Comparison of ENCODE assay signal across 13 cellular contexts in genomic region chr1:18942340-18942739, GRCh38. TPM values are rescaled to one million over a fixed set of nuclear protein-coding genes. Genes with fewer than 3 reads are reported as not detected.
DNase-seq lines count a peak whose midpoint lies in the region; ATAC-seq, FAIRE-seq and TF ChIP-seq lines count a peak whose summit lies in the region.
"Had no signal": no experiment of that assay in that cellular context is flagged by ENCODE, and none has a peak within 500 bp of the region (broad histone marks: within the 10 kb centered on the region; RNA-seq: fewer than 3 reads in every experiment).

No MANE protein-coding gene starts in this region.

- peak overlapping the region; percentile 56; the same call in 1 of the 2 replicates for H3K27ac Mint-ChIP-seq in HFFc6
- H3K27ac Mint-ChIP-seq in astrocyte (ENCODE audit: unreplicated experiment): peak overlapping the region; percentile 66
- H3K27ac Mint-ChIP-seq: activated CD8-positive, alpha-beta T cell treated with anti-CD3 and anti-CD28 coated beads for 36 hours had no signal

- intact Hi-C loops in heart right ventricle (cut with DNase I) (no loop called here), gastrocnemius medialis (cut with DNase I; ENCODE audit: low total_unique reads) (no loop called here), testis (cut with DNase I; ENCODE audit: low total_unique reads) (no loop called here)

- H3K9me3 Mint-ChIP-seq in HFFc6 (no peaks in the 10 kb centered on the region), astrocyte (ENCODE audit: unreplicated experiment) (no peaks in the 10 kb centered on the region)
- H3K9me3 Mint-ChIP-seq: activated CD8-positive, alpha-beta T cell treated with anti-CD3 and anti-CD28 coated beads for 36 hours had no signal

- H3K9ac ChIP-seq in astrocyte (ENCODE audit: low read length): peak overlapping the region; percentile 81

- peaks cover 91% of the 10 kb centered on the region for H4K20me1 ChIP-seq in astrocyte (ENCODE audit: insufficient read depth, low read length)

- H3K27me3 Mint-ChIP-seq in HFFc6 (ENCODE audit: insufficient read depth) (peaks cover 4% of the 10 kb centered on the region), astrocyte (ENCODE audit: low read depth, unreplicated experiment) (no peaks in the 10 kb centered on the region)
- H3K27me3 Mint-ChIP-seq: activated CD8-positive, alpha-beta T cell treated with anti-CD3 and anti-CD28 coated beads for 36 hours had no signal

- peak overlapping the region; percentile 73 for H3K4me2 ChIP-seq in astrocyte (ENCODE audit: low read length)

- H3K36me3 ChIP-seq in astrocyte (ENCODE audit: insufficient read depth, low read length): peaks cover 2% of the 10 kb centered on the region
- peaks cover 0 to 8% (median 0%) of the 10 kb centered on the region in 9 donors for H3K36me3 ChIP-seq in heart right ventricle
- H3K36me3 ChIP-seq in gastrocnemius medialis: no peaks in the 10 kb centered on the region
- H3K36me3 ChIP-seq in testis (ENCODE audit: low read depth, missing control alignments): no peaks in the 10 kb centered on the region
- H3K36me3 ChIP-seq: brain microvascular endothelial cell had no signal

- TF ChIP-seq POLR2A in gastrocnemius medialis (IDR thresholded peaks at IDR 0.05) (no peak), testis (IDR thresholded peaks at IDR 0.05) (no peak)

- H3K27ac ChIP-seq in astrocyte (ENCODE audit: low read depth, low read length): peak overlapping the region; percentile 92
- peak overlapping the region; percentile 14 to 82 (median 66) for H3K27ac ChIP-seq in heart right ventricle
- H3K27ac ChIP-seq in gastrocnemius medialis: peak overlapping the region in 3 of 4 donors; percentile 28 to 54 (median 44)
- H3K27ac ChIP-seq in testis: no peak overlapping the region

- H3K27me3 ChIP-seq in astrocyte (ENCODE audit: insufficient read depth, low read length) (no peaks in the 10 kb centered on the region), heart right ventricle (no peaks in the 10 kb centered on the region), gastrocnemius medialis (no peaks in the 10 kb centered on the region), testis (no peaks in the 10 kb centered on the region)
- H3K27me3 ChIP-seq: brain microvascular endothelial cell had no signal

- H3K4me3 Mint-ChIP-seq in HFFc6 (no peak overlapping the region), astrocyte (ENCODE audit: unreplicated experiment) (no peak overlapping the region)
- H3K4me3 Mint-ChIP-seq: activated CD8-positive, alpha-beta T cell treated with anti-CD3 and anti-CD28 coated beads for 36 hours had no signal

- in situ Hi-C loops in gastrocnemius medialis (cut with MboI; ENCODE audit: low sequenced_read_pairs in 4 of 4): no loop called here

- H3K4me3 ChIP-seq in astrocyte (ENCODE audit: insufficient read depth, low read depth, low read length) (no peak overlapping the region), heart right ventricle (no peak overlapping the region), gastrocnemius medialis (no peak overlapping the region), testis (no peak overlapping the region)

- DNase-seq in HFFc6: no peak
- no peak for DNase-seq in astrocyte (ENCODE audit: low read depth)
- no peak for DNase-seq in heart right ventricle
- no peak for DNase-seq in gastrocnemius medialis
- DNase-seq in activated CD4-positive, alpha-beta T cell treated with anti-CD3 and anti-CD28 coated beads for 48 hours: no peak
- DNase-seq in urothelium cell line (ENCODE audit: low spot score): no peak
- DNase-seq in testis: no peak
- DNase-seq: activated CD8-positive, alpha-beta T cell treated with anti-CD3 and anti-CD28 coated beads for 36 hours; activated gamma-delta T cell; brain microvascular endothelial cell; NCI-H1694 treated with DMSO at 0.1 percent for 48 hours; NCI-H82 had no signal

- WGBS in heart right ventricle, 2 donors: 72 to 83% methylated on average over 4 of the region's 4 CpGs
- WGBS in testis, 2 donors: 80 to 83% methylated on average over 4 of the region's 4 CpGs

- ATAC-seq in heart right ventricle (no peak), gastrocnemius medialis (no peak), GM21737 (IDR thresholded peaks at IDR 0.05; ENCODE audit: unreplicated experiment) (no peak)
- ATAC-seq: activated CD8-positive, alpha-beta T cell treated with anti-CD3 and anti-CD28 coated beads for 36 hours had no signal

- peaks cover 60% of the 10 kb centered on the region for H3K4me1 ChIP-seq in astrocyte (ENCODE audit: insufficient read depth, low read length)
- peaks cover 36 to 93% (median 72%) of the 10 kb centered on the region in 9 donors for H3K4me1 ChIP-seq in heart right ventricle
- H3K4me1 ChIP-seq in gastrocnemius medialis: peaks cover 39 to 64% of the 10 kb centered on the region in 2 donors
- no peaks in the 10 kb centered on the region for H3K4me1 ChIP-seq in testis

- H3K9me3 ChIP-seq in astrocyte (ENCODE audit: insufficient read depth, low read depth, low read length) (no peaks in the 10 kb centered on the region), heart right ventricle (no peaks in the 10 kb centered on the region), gastrocnemius medialis (no peaks in the 10 kb centered on the region), testis (no peaks in the 10 kb centered on the region)

- peaks cover 99% of the 10 kb centered on the region for H3K79me2 ChIP-seq in astrocyte (ENCODE audit: insufficient read depth, low read length)

- H3K4me1 Mint-ChIP-seq in HFFc6 (ENCODE audit: low read depth): peaks cover 89% of the 10 kb centered on the region
- H3K4me1 Mint-ChIP-seq in astrocyte (ENCODE audit: low read depth, unreplicated experiment): peaks cover 54% of the 10 kb centered on the region

- TF ChIP-seq CTCF in HFFc6 (IDR thresholded peaks at IDR 0.05) (no peak), astrocyte (IDR thresholded peaks at IDR 0.05; ENCODE audit: insufficient read depth, low read depth, low read length) (no peak), heart right ventricle (IDR thresholded peaks at IDR 0.05) (no peak), gastrocnemius medialis (IDR thresholded peaks at IDR 0.05 in 4 of 5, conservative IDR thresholded peaks at IDR 0.05 in 1 of 5) (no peak), testis (IDR thresholded peaks at IDR 0.05) (no peak)

- no peak overlapping the region for H2AFZ ChIP-seq in astrocyte (ENCODE audit: low read depth, low read length)

- H3K36me3 Mint-ChIP-seq in HFFc6 (ENCODE audit: low read depth): no peaks in the 10 kb centered on the region
- H3K36me3 Mint-ChIP-seq in astrocyte (ENCODE audit: low read depth, unreplicated experiment): peaks cover 2% of the 10 kb centered on the region

- FAIRE-seq in astrocyte (lab: Jason Lieb, UNC): no peak
- no peak for FAIRE-seq in urothelium cell line (lab: Jason Lieb, UNC)

RNA-seq across cellular contexts. Expression of gene IFFO2, which starts 14.1 kb away (rescaled TPM):
- 10 to 100 TPM; 19.9 to 28.9 (median 21.0) TPM for total RNA-seq in HFFc6 (2021; fragmentation: NEBNext Ultra II Directional; extraction: Animal tissue kit (Norgen Biotek cat#: 25700))
- total RNA-seq in astrocyte (34.2 and 39.6 TPM in 2 replicates), heart right ventricle (1 to 10 TPM; 3.2 to 8.2 (median 4.7) TPM), gastrocnemius medialis (10 to 100 TPM in 1 of 4 donors, 1 to 10 TPM in 3; 2.1 to 16.3 (median 5.7) TPM), testis (1 to 10 TPM; 5.6 to 8.5 TPM)
- polyA plus RNA-seq in heart right ventricle (1 to 10 TPM; 2.2 to 2.3 TPM), testis (ENCODE audit: insufficient read depth, low read depth, low replicate concordance) (5.0 TPM)

RNA-seq across cellular contexts. Expression of gene ALDH4A1, which starts 40.0 kb away (rescaled TPM):
- 10 to 100 TPM; 18.3 to 24.1 (median 20.2) TPM for total RNA-seq in HFFc6 (2021; fragmentation: NEBNext Ultra II Directional; extraction: Animal tissue kit (Norgen Biotek cat#: 25700))
- total RNA-seq in astrocyte (10.4 and 13.8 TPM in 2 replicates), heart right ventricle (10 to 100 TPM; 18.5 to 60.8 (median 44.7) TPM), gastrocnemius medialis (10 to 100 TPM; 22.8 to 35.3 (median 31.4) TPM), testis (10 to 100 TPM in 1 of 2 donors, 1 to 10 TPM in 1; 9.6 to 10.6 TPM)
- polyA plus RNA-seq in heart right ventricle (10 to 100 TPM; 12.7 to 24.0 TPM), testis (ENCODE audit: insufficient read depth, low read depth, low replicate concordance) (8.2 TPM)

Comparison
In these comparisons a context has a peak if more than half of its experiments do, and no peak if none do; other contexts are left out.
1. H3K27ac ChIP-seq: peak in astrocyte (single experiment), heart right ventricle (10 of 10) and gastrocnemius medialis (3 of 4); none in testis (0 of 2).